Comparison of ENCODE assay signal across 8 cellular contexts in the genomic region with DNA sequence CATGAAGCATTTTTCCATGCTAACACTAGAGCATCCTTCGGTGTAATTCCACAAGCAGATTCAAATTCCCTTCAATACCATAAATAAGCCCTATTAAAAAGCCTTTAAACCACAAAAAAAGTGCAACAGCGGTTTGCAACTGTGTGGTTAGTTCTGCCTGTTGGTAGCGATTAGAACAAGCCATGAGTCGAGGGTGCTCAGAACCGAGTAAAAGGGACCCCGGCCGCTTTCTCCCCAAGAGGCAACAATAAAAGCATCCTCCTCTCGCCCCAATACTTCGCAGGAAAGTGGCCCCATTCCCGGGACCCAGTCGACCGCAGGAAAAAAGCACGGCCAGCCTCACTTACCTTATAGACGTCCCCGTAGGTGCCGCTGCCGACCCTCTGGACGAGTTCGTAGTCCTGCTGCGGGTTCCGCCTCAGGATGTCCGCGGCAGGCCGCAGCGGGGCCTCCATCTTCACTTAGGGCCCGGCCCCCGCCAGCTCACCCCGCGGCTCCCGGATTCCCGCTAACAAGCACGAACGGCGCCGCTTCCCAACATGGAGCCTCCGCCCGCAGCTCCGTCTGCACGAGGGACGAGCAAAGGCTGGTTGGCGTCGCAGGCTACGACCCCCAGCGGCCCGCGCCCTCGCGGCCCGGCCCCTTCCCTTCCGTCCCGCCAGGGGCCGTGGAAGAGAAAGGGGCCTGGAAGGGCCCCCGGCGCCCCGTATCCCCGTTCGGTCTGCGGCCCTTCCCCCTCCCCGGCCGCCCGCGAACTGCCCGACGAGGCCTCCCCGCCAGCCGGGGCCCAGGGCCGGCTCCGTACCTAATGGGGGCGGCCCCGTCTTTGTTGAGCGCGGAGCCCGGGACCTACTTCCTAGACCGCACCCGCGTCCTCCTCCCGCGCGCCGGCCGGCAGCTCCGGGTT. TPM values are rescaled to one million over a fixed set of nuclear protein-coding genes. Genes with fewer than 3 reads are reported as not detected.
DNase-seq lines count a peak whose midpoint lies in the region; ATAC-seq, FAIRE-seq and TF ChIP-seq lines count a peak whose summit lies in the region.

No MANE protein-coding gene starts in this region.

- ATAC-seq in HG02870 (IDR thresholded peaks at IDR 0.05; ENCODE audit: unreplicated experiment) (peak; percentile 19), natural killer cell (peak; percentile 7 to 39 (median 12))

- H3K4me3 ChIP-seq in ACC112 (ENCODE audit: low read depth, low read length): peak overlapping the region; percentile 93
- H3K4me3 ChIP-seq in fibroblast of mammary gland (ENCODE audit: control insufficient read depth, low read depth, low read length): peak overlapping the region; percentile 87

- H3K4me3 Mint-ChIP-seq in activated T-helper 1 cell treated with anti-CD3 and anti-CD28 coated beads, Interleukin-12 subunit alpha, Interleukin-12 subunit beta, Interleukin-2, Interleukin-4 antibody, amounts not matched to agents 30 ng/mL and 10 ng/mL and 1 ng/mL, durations not matched to agents 14 hours and 24 hours and 36 hours: peak overlapping the region; percentile 92
- H3K4me3 Mint-ChIP-seq in natural killer cell: peak overlapping the region; percentile 94

- no peak for DNase-seq in GM12892 (ENCODE audit: insufficient read length)
- DNase-seq in NCI-H2107 treated with DMSO at 0.1 percent for 48 hours (lab: John Stamatoyannopoulos, UW; ENCODE audit: unreplicated experiment): peak; percentile 53
- peak; percentile 14 for DNase-seq in activated T-helper 1 cell treated with anti-CD3 and anti-CD28 coated beads, Interleukin-12 subunit alpha, Interleukin-12 subunit beta, Interleukin-2, Interleukin-4 antibody, amounts not matched to agents 30 ng/mL and 10 ng/mL and 1 ng/mL, durations not matched to agents 14 hours and 24 hours and 36 hours (ENCODE audit: low spot score)
- DNase-seq in fibroblast of mammary gland (ENCODE audit: low read depth): peak; percentile 33
- peak; percentile 53 for DNase-seq in natural killer cell
- DNase-seq in ureter (ENCODE audit: low spot score): peak; percentile 53

- no peaks in the 10 kb centered on the region for H3K27me3 ChIP-seq in ACC112 (ENCODE audit: insufficient read depth, low read length)

- H3K4me1 Mint-ChIP-seq in activated T-helper 1 cell treated with anti-CD3 and anti-CD28 coated beads, Interleukin-12 subunit alpha, Interleukin-12 subunit beta, Interleukin-2, Interleukin-4 antibody, amounts not matched to agents 30 ng/mL and 10 ng/mL and 1 ng/mL, durations not matched to agents 14 hours and 24 hours and 36 hours (ENCODE audit: low read depth): peaks cover 42% of the 10 kb centered on the region
- H3K4me1 Mint-ChIP-seq in natural killer cell: peaks cover 43 to 45% of the 10 kb centered on the region in 2 donors

- no peaks in the 10 kb centered on the region for H3K9me3 Mint-ChIP-seq in activated T-helper 1 cell treated with anti-CD3 and anti-CD28 coated beads, Interleukin-12 subunit alpha, Interleukin-12 subunit beta, Interleukin-2, Interleukin-4 antibody, amounts not matched to agents 30 ng/mL and 10 ng/mL and 1 ng/mL, durations not matched to agents 14 hours and 24 hours and 36 hours
- H3K9me3 Mint-ChIP-seq in natural killer cell: no peaks in the 10 kb centered on the region

- TF ChIP-seq POLR2A in GM12892 (IDR thresholded peaks at IDR 0.05; ENCODE audit: low read depth, low read length): no peak

- H3K36me3 Mint-ChIP-seq in activated T-helper 1 cell treated with anti-CD3 and anti-CD28 coated beads, Interleukin-12 subunit alpha, Interleukin-12 subunit beta, Interleukin-2, Interleukin-4 antibody, amounts not matched to agents 30 ng/mL and 10 ng/mL and 1 ng/mL, durations not matched to agents 14 hours and 24 hours and 36 hours (ENCODE audit: low read depth): peaks cover 10% of the 10 kb centered on the region
- no peaks in the 10 kb centered on the region for H3K36me3 Mint-ChIP-seq in natural killer cell

- peak; percentile 57 for FAIRE-seq in GM12892 (lab: Jason Lieb, UNC)

- H3K79me2 ChIP-seq in ACC112 (ENCODE audit: control insufficient read depth, insufficient read depth, low read length, unreplicated experiment): peaks cover 55% of the 10 kb centered on the region

- H2AFZ ChIP-seq in ACC112 (ENCODE audit: low read length, unreplicated experiment): peak overlapping the region; percentile 53

- H3K27me3 Mint-ChIP-seq in activated T-helper 1 cell treated with anti-CD3 and anti-CD28 coated beads, Interleukin-12 subunit alpha, Interleukin-12 subunit beta, Interleukin-2, Interleukin-4 antibody, amounts not matched to agents 30 ng/mL and 10 ng/mL and 1 ng/mL, durations not matched to agents 14 hours and 24 hours and 36 hours (ENCODE audit: insufficient read depth): peaks cover 24% of the 10 kb centered on the region
- H3K27me3 Mint-ChIP-seq in natural killer cell (ENCODE audit: low read depth in 2 of 2): peaks cover 3 to 12% of the 10 kb centered on the region in 2 donors

- TF ChIP-seq CTCF in fibroblast of mammary gland (conservative IDR thresholded peaks at IDR 0.05; ENCODE audit: control insufficient read depth, insufficient read depth, low read depth, low read length): no peak
- TF ChIP-seq CTCF in natural killer cell (IDR thresholded peaks at IDR 0.05): no peak

- intact Hi-C loops in activated T-helper 1 cell treated with anti-CD3 and anti-CD28 coated beads, Interleukin-12 subunit alpha, Interleukin-12 subunit beta, Interleukin-2, Interleukin-4 antibody, amounts not matched to agents 30 ng/mL and 10 ng/mL and 1 ng/mL, durations not matched to agents 14 hours and 24 hours and 36 hours (cut with micrococcal nuclease): loop anchor here (1.0 to 5.0 kb wide), 11 partner anchors 10 to 900 kb away; a partner anchor contains a TSS
- intact Hi-C loops in natural killer cell (cut with micrococcal nuclease): loop anchor here (1.0 to 5.0 kb wide), 8 partner anchors 10 to 679 kb away; a partner anchor contains a TSS

- H3K27ac ChIP-seq in ACC112 (ENCODE audit: low read depth, low read length): peak overlapping the region; percentile 83

- peaks cover 38% of the 10 kb centered on the region for H3K4me1 ChIP-seq in ACC112 (ENCODE audit: control insufficient read depth, insufficient read depth, low read length, unreplicated experiment)

- no peaks in the 10 kb centered on the region for H3K36me3 ChIP-seq in ACC112 (ENCODE audit: insufficient read depth, low read length)

- peak overlapping the region; percentile 79 for H3K27ac Mint-ChIP-seq in activated T-helper 1 cell treated with anti-CD3 and anti-CD28 coated beads, Interleukin-12 subunit alpha, Interleukin-12 subunit beta, Interleukin-2, Interleukin-4 antibody, amounts not matched to agents 30 ng/mL and 10 ng/mL and 1 ng/mL, durations not matched to agents 14 hours and 24 hours and 36 hours
- peak overlapping the region; percentile 82 for H3K27ac Mint-ChIP-seq in natural killer cell

RNA-seq across cellular contexts. Expression of a gene that starts 0.5 kb away (rescaled TPM):
- 19.5 TPM for polyA plus RNA-seq in GM12892 (2012; ENCODE audit: missing spikeins)
- 26.4 and 27.5 TPM in 2 replicates for total RNA-seq in activated T-helper 1 cell treated with anti-CD3 and anti-CD28 coated beads, Interleukin-12 subunit alpha, Interleukin-12 subunit beta, Interleukin-2, Interleukin-4 antibody, amounts not matched to agents 30 ng/mL and 10 ng/mL and 1 ng/mL, durations not matched to agents 14 hours and 24 hours and 36 hours
- total RNA-seq in natural killer cell: 10 to 100 TPM; 63.3 to 74.6 (median 65.9) TPM
- total RNA-seq in ureter: 71.8 TPM

RNA-seq across cellular contexts. Expression of a gene that starts 28.1 kb away (rescaled TPM):
- 0.59 TPM for polyA plus RNA-seq in GM12892 (2012; ENCODE audit: missing spikeins)
- 0.83 and 1.2 TPM in 2 replicates for total RNA-seq in activated T-helper 1 cell treated with anti-CD3 and anti-CD28 coated beads, Interleukin-12 subunit alpha, Interleukin-12 subunit beta, Interleukin-2, Interleukin-4 antibody, amounts not matched to agents 30 ng/mL and 10 ng/mL and 1 ng/mL, durations not matched to agents 14 hours and 24 hours and 36 hours
- total RNA-seq in natural killer cell: 1 to 10 TPM; 1.6 to 3.8 (median 2.4) TPM
- 8.8 TPM for total RNA-seq in ureter
